1 cellular context compared by ENCODE assay signal in the genomic region with DNA sequence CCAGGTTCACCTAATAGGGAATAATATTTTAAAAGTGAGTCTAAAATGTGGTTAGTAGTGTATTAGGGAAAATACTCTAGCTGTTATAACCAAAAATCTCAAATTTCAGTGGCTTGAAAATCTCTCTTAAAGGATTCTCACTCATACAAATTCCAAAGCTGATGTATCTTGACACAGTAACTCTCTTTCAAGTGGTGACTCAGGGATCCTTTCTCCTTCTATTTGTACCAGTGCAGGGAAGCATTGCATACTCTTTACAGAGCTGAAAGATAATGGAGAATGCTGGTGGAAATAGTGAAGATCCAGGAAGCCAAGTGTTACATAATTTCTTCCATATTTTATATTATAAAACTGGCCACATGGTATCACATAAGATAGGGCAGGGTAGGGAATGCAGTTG.
TF ChIP-seq lines count a peak whose summit lies in the region.

No MANE protein-coding gene starts in this region.

TF ChIP-seq in H1, 55 proteins besides CTCF, POLR2A, EP300 and RAD21:
- TF ChIP-seq MAFK (IDR thresholded peaks at IDR 0.05; ENCODE audit: low read depth, low read length), result no peak
- TF ChIP-seq FOSL1 (IDR thresholded peaks at IDR 0.05; ENCODE audit: insufficient read depth, low read depth, low read length), result no peak
- TF ChIP-seq NRF1 (IDR thresholded peaks at IDR 0.05; ENCODE audit: low read depth, low read length), result no peak
- TF ChIP-seq SIX5 (IDR thresholded peaks at IDR 0.05; ENCODE audit: low read depth, low read length), result no peak
- no peak for TF ChIP-seq SIRT6 (IDR thresholded peaks at IDR 0.05; ENCODE audit: low read length)
- TF ChIP-seq, protein P1, sequence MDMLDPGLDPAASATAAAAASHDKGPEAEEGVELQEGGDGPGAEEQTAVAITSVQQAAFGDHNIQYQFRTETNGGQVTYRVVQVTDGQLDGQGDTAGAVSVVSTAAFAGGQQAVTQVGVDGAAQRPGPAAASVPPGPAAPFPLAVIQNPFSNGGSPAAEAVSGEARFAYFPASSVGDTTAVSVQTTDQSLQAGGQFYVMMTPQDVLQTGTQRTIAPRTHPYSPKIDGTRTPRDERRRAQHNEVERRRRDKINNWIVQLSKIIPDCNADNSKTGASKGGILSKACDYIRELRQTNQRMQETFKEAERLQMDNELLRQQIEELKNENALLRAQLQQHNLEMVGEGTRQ (IDR thresholded peaks at IDR 0.05; ENCODE audit: low read length), result no peak
- TF ChIP-seq CHD1 (IDR thresholded peaks at IDR 0.05; ENCODE audit: low read depth, low read length), result no peak
- TF ChIP-seq EGR1 (IDR thresholded peaks at IDR 0.05; ENCODE audit: borderline replicate concordance, low read depth, low read length), result no peak
- no peak for TF ChIP-seq CEBPB (IDR thresholded peaks at IDR 0.05; ENCODE audit: low read depth, low read length)
- no peak for TF ChIP-seq RBBP5 (IDR thresholded peaks at IDR 0.05; ENCODE audit: borderline replicate concordance, low read depth, low read length)
